Comparison of ENCODE assay signal across 8 cellular contexts in the genomic region with DNA sequence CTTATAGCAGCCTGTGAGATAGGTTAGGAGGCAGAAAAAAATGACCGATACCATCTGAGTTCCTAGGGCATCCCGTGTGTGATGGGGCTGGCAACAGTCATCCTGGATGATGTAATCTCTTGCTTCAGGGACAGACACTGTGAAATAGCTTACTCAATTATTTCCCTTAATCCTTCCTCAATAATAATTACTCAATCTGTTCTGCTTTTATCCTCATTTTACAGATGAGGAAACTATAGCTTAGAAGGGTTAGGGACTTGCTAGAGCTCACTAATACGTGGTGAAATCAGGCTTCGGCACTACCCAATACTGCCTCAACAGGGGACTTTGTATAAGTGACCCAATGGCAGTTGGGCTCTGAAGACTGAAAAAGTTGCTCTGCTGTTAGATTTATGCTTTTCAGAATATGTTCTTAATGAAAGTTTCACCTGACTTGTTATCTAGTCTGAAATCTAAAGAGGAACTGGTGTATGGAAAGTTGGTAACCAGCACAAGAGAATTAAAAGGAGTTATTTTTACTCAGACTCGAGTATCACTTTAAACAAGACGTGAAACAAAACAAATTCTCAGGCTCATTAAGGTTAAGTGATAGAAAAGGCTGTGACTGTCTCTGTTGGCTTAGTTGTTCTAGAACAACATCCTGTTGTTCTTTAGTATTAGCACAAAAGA. TPM values are rescaled to one million over a fixed set of nuclear protein-coding genes. Genes with fewer than 3 reads are reported as not detected.
DNase-seq lines count a peak whose midpoint lies in the region; ATAC-seq and TF ChIP-seq lines count a peak whose summit lies in the region.

No MANE protein-coding gene starts in this region.

- DNase-seq in Calu3 (no peak), posterior vena cava (ENCODE audit: low spot score) (no peak), inferior parietal cortex (ENCODE audit: extremely low spot score) (no peak), iPS-NIHi11 (ENCODE audit: low spot score) (no peak)

- CTCF ChIA-PET in Calu3 (lab: Charles Lee) = interaction anchor here (0.9 kb wide), 1 partner anchor 104 kb away, joined by 3 read pairs; no protein-coding TSS in a partner anchor

- intact Hi-C loops in Calu3 (cut with micrococcal nuclease; ENCODE audit: unreplicated experiment) (no loop called here), posterior vena cava (cut with DNase I) (loop anchor here in 1 of 2 donors (10.0 kb wide), 1 partner anchor 1551 kb away; no protein-coding TSS in a partner anchor)

- peaks cover 0 to 3% of the 10 kb centered on the region in 2 donors for H3K4me1 ChIP-seq in mucosa of rectum (ENCODE audit: control insufficient read depth in 2 of 2, insufficient read depth in 2 of 2, low read length in 2 of 2)

- H3K9ac ChIP-seq in mucosa of rectum (ENCODE audit: low read depth in 1 of 2, low read length in 2 of 2) = no peak overlapping the region

- H3K27me3 ChIP-seq in mucosa of rectum (ENCODE audit: control insufficient read depth in 2 of 2, insufficient read depth in 2 of 2, low read length in 2 of 2) = no peaks in the 10 kb centered on the region

- H3K36me3 ChIP-seq in mucosa of rectum (ENCODE audit: control insufficient read depth in 2 of 2, insufficient read depth in 2 of 2, low read length in 2 of 2) = peaks cover 30 to 37% of the 10 kb centered on the region in 2 donors

- no peak overlapping the region for H3K4me3 Mint-ChIP-seq in Calu3 (ENCODE audit: low read depth, unreplicated experiment)
- peak overlapping the region; percentile 45 for H3K4me3 Mint-ChIP-seq in activated T-helper 17 cell treated with anti-CD3 and anti-CD28 coated beads, Interleukin-2, amount 50 U/mL, for 72 hours

- no peak overlapping the region for H3K4me3 ChIP-seq in mucosa of rectum (ENCODE audit: low read length in 2 of 2)

- H3K27ac Mint-ChIP-seq in Calu3 (ENCODE audit: unreplicated experiment) = peak overlapping the region; percentile 66
- peak overlapping the region; percentile 85 for H3K27ac Mint-ChIP-seq in activated T-helper 17 cell treated with anti-CD3 and anti-CD28 coated beads, Interleukin-2, amount 50 U/mL, for 72 hours

- ATAC-seq in GM19351 (IDR thresholded peaks at IDR 0.05; ENCODE audit: unreplicated experiment) = peak; percentile 58
- peak; percentile 57 for ATAC-seq in HG03280 (IDR thresholded peaks at IDR 0.05; ENCODE audit: unreplicated experiment)
- ATAC-seq in activated T-helper 17 cell treated with anti-CD3 and anti-CD28 coated beads, Interleukin-2, amount 50 U/mL, for 72 hours (replicated peaks) = peak; percentile 50

- H3K27me3 Mint-ChIP-seq in Calu3 (ENCODE audit: unreplicated experiment) = no peaks in the 10 kb centered on the region
- no peaks in the 10 kb centered on the region for H3K27me3 Mint-ChIP-seq in activated T-helper 17 cell treated with anti-CD3 and anti-CD28 coated beads, Interleukin-2, amount 50 U/mL, for 72 hours

- peaks cover 68% of the 10 kb centered on the region for H3K36me3 Mint-ChIP-seq in Calu3 (ENCODE audit: insufficient read depth, unreplicated experiment)
- H3K36me3 Mint-ChIP-seq in activated T-helper 17 cell treated with anti-CD3 and anti-CD28 coated beads, Interleukin-2, amount 50 U/mL, for 72 hours (ENCODE audit: low read depth) = peaks cover 90% of the 10 kb centered on the region

- no TSS peak for BruUV-seq in Calu3 (replicated peaks; lab: Mats Ljungman, UMichigan)

- peaks cover 16% of the 10 kb centered on the region for H3K4me1 Mint-ChIP-seq in Calu3 (ENCODE audit: low read depth, unreplicated experiment)
- peaks cover 43% of the 10 kb centered on the region for H3K4me1 Mint-ChIP-seq in activated T-helper 17 cell treated with anti-CD3 and anti-CD28 coated beads, Interleukin-2, amount 50 U/mL, for 72 hours

- peaks cover 9% of the 10 kb centered on the region for H3K9me3 Mint-ChIP-seq in Calu3 (ENCODE audit: low read depth, unreplicated experiment)
- H3K9me3 Mint-ChIP-seq in activated T-helper 17 cell treated with anti-CD3 and anti-CD28 coated beads, Interleukin-2, amount 50 U/mL, for 72 hours = peaks cover 15% of the 10 kb centered on the region

- peak overlapping the region; percentile 3 to 31 for H3K27ac ChIP-seq in mucosa of rectum (ENCODE audit: low read depth in 2 of 2, low read length in 2 of 2)

- TF ChIP-seq CTCF in Calu3 (IDR thresholded peaks at IDR 0.05; ENCODE audit: unreplicated experiment) = no peak

- H3K9me3 ChIP-seq in mucosa of rectum (ENCODE audit: control insufficient read depth in 2 of 2, low read length in 2 of 2) = no peaks in the 10 kb centered on the region

RNA-seq across cellular contexts. Expression of a gene that starts 14.4 kb away (rescaled TPM):
- 106 and 126 TPM in 2 replicates for total RNA-seq in Calu3 (2022)
- 10 to 100 TPM; 29.0 to 61.8 TPM for total RNA-seq in activated T-helper 17 cell treated with anti-CD3 and anti-CD28 coated beads, Interleukin-2, amount 50 U/mL, for 72 hours
- total RNA-seq in posterior vena cava = 10 to 100 TPM; 52.7 to 53.2 TPM
